ENCODE assay signal across 16 cellular contexts in genomic region chr2:67548317-67549095, GRCh38.
DNase-seq lines count a peak whose midpoint lies in the region; ATAC-seq and TF ChIP-seq lines count a peak whose summit lies in the region.
"Had no signal": no experiment of that assay in that cellular context is flagged by ENCODE, and none has a peak within 500 bp of the region (broad histone marks: within the 10 kb centered on the region; RNA-seq: fewer than 3 reads in every experiment).

No MANE protein-coding gene starts in this region.

- H3K23ac ChIP-seq in mesenchymal stem cell (ENCODE audit: low read length in 2 of 2): no peak overlapping the region

- DNase-seq in ELF-1 (ENCODE audit: low read depth, low spot score): peak; percentile 69
- peak; percentile 44 to 56 for DNase-seq in NCI-H2081 (lab: John Stamatoyannopoulos, UW)
- DNase-seq in NT2/D1 (ENCODE audit: low read depth, low spot score): peak; percentile 5
- no peak for DNase-seq in mesenchymal stem cell
- no peak for DNase-seq in BE2C
- DNase-seq in NCI-H526 treated with DMSO at 0.1 percent for 48 hours (lab: John Stamatoyannopoulos, UW): no peak
- DNase-seq: CD4-positive, alpha-beta memory T cell; MV-4-11; NCI-H1436 treated with DMSO at 0.1 percent for 48 hours; NCI-H526; T-cell had no signal

- no peaks in the 10 kb centered on the region for H3K36me3 ChIP-seq in NT2/D1 (ENCODE audit: insufficient read depth, insufficient read length, low read length)
- H3K36me3 ChIP-seq in mesenchymal stem cell (ENCODE audit: control insufficient read depth in 1 of 2, insufficient read depth in 2 of 2, low read depth in 1 of 2, low read length in 2 of 2): no peaks in the 10 kb centered on the region
- no peaks in the 10 kb centered on the region for H3K36me3 ChIP-seq in BE2C
- H3K36me3 ChIP-seq: HAP-1 had no signal

- no peak overlapping the region for H2BK5ac ChIP-seq in mesenchymal stem cell (ENCODE audit: low read depth, low read length, poor library complexity, severe bottlenecking)

- no peak overlapping the region for H2AFZ ChIP-seq in mesenchymal stem cell (ENCODE audit: low read depth, low read length)

- H4K8ac ChIP-seq in mesenchymal stem cell (ENCODE audit: low read length): peak overlapping the region; percentile 19

- H3K27ac ChIP-seq in mesenchymal stem cell (ENCODE audit: low read length, poor library complexity, severe bottlenecking): no peak overlapping the region
- H3K27ac ChIP-seq: SK-N-MC had no signal

- no peak overlapping the region for H2BK15ac ChIP-seq in mesenchymal stem cell (ENCODE audit: low read depth, poor library complexity, severe bottlenecking)

- H3K4me2 ChIP-seq in mesenchymal stem cell (ENCODE audit: low read length, poor library complexity, severe bottlenecking): no peak overlapping the region

- ATAC-seq in HG02610 (IDR thresholded peaks at IDR 0.05; ENCODE audit: unreplicated experiment): no peak
- ATAC-seq: Panc1, Right ventricle myocardium inferior, T-cell had no signal

- no peak overlapping the region for H3K14ac ChIP-seq in mesenchymal stem cell (ENCODE audit: low read length in 2 of 2)

- no peak overlapping the region for H3K18ac ChIP-seq in mesenchymal stem cell (ENCODE audit: low read depth in 1 of 2, low read length in 2 of 2)

- WGBS in mesenchymal stem cell: 58% methylated on average over 5 of the region's 5 CpGs

- TF ChIP-seq CTCF in BE2C (IDR thresholded peaks at IDR 0.05; ENCODE audit: low read depth, low read length): no peak

- no peak overlapping the region for H2AK5ac ChIP-seq in mesenchymal stem cell (ENCODE audit: low read length, severe bottlenecking)

- H3K4me1 ChIP-seq in NT2/D1 (ENCODE audit: insufficient read depth, insufficient read length) (no peaks in the 10 kb centered on the region), mesenchymal stem cell (ENCODE audit: control insufficient read depth, insufficient read depth, low read depth, low read length) (no peaks in the 10 kb centered on the region), BE2C (no peaks in the 10 kb centered on the region)
- H3K4me1 ChIP-seq: HAP-1 had no signal

- peak overlapping the region in 1 of 2 experiments; percentile 19 for H2BK12ac ChIP-seq in mesenchymal stem cell (ENCODE audit: low read length in 2 of 2)

- H3K79me1 ChIP-seq in mesenchymal stem cell (replicated peaks; ENCODE audit: low read length, poor library complexity, severe bottlenecking): no peaks in the 10 kb centered on the region

- no peak overlapping the region for H4K91ac ChIP-seq in mesenchymal stem cell (ENCODE audit: low read length)

- no peak overlapping the region for H2BK120ac ChIP-seq in mesenchymal stem cell (ENCODE audit: low read depth, low read length)

- H3K9me3 ChIP-seq in NT2/D1 (ENCODE audit: insufficient read depth, low read length) (peaks cover 7% of the 10 kb centered on the region; the same call in 1 of the 2 replicates), mesenchymal stem cell (ENCODE audit: control insufficient read depth, low read length) (no peaks in the 10 kb centered on the region), BE2C (no peaks in the 10 kb centered on the region)
- H3K9me3 ChIP-seq: HAP-1 had no signal

- peak overlapping the region in 1 of 2 experiments; percentile 17 for H3K4ac ChIP-seq in mesenchymal stem cell (ENCODE audit: low read depth in 1 of 2, low read length in 2 of 2)

- H3K9ac ChIP-seq in NT2/D1 (ENCODE audit: insufficient read length, low read depth) (no peak overlapping the region), mesenchymal stem cell (ENCODE audit: low read length) (no peak overlapping the region)

- H3K4me3 ChIP-seq in NT2/D1 (ENCODE audit: insufficient read length, low read depth) (no peak overlapping the region), mesenchymal stem cell (ENCODE audit: insufficient read depth in 1 of 2, low read depth in 1 of 2, low read length in 2 of 2) (no peak overlapping the region), BE2C (ENCODE audit: low read depth, low read length) (no peak overlapping the region)
- H3K4me3 ChIP-seq: HAP-1, SK-N-MC had no signal

- H3K27me3 ChIP-seq in NT2/D1 (ENCODE audit: insufficient read depth, insufficient read length): peaks cover 3% of the 10 kb centered on the region
- no peaks in the 10 kb centered on the region for H3K27me3 ChIP-seq in mesenchymal stem cell (ENCODE audit: control insufficient read depth in 1 of 2, insufficient read depth in 1 of 2, low read length in 2 of 2)
- no peaks in the 10 kb centered on the region for H3K27me3 ChIP-seq in BE2C

Comparison
In these comparisons a context has a peak if more than half of its experiments do, and no peak if none do; other contexts are left out.
1. DNase-seq: peak in ELF-1 (single experiment), NCI-H2081 (2 of 2) and NT2/D1 (single experiment); none in mesenchymal stem cell (single experiment), BE2C (single experiment) and NCI-H526 treated with DMSO at 0.1 percent for 48 hours (single experiment).